ENCODE assay signal across 15 cellular contexts in the genomic region with DNA sequence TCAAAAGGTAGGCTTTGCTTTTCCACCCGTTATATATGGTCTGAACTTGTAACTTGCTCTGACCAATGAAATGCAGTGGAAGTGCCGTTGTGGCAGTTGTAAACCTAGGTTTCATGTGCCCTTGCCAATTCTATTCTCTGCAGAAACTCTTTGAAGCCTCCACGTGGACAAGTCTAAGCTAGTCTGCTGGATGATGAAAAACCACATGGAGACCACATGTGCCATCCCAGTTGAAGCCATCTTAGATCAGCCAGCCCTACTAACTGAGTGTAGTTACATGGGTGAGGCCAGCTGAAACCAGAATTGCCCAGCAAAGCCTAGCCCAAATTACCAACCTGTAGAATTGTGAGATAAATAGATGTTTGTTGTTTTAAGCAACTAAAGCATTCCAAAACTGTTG.
DNase-seq lines count a peak whose midpoint lies in the region; ATAC-seq and TF ChIP-seq lines count a peak whose summit lies in the region.
"Had no signal": no experiment of that assay in that cellular context is flagged by ENCODE, and none has a peak within 500 bp of the region (broad histone marks: within the 10 kb centered on the region; RNA-seq: fewer than 3 reads in every experiment).

No MANE protein-coding gene starts in this region.

- H3K9ac ChIP-seq in DND-41 (ENCODE audit: low read depth, low read length), result no peak overlapping the region
- H3K9ac ChIP-seq: BLaER1 treated with 17β-estradiol and CSF1 and Interleukin-3, amounts not matched to agents 10 nM and 100 nM; GM23248 had no signal

- no peaks in the 10 kb centered on the region for H4K20me1 ChIP-seq in DND-41 (ENCODE audit: insufficient read depth, low read length)
- H4K20me1 ChIP-seq: BLaER1 treated with 17β-estradiol and CSF1 and Interleukin-3, amounts not matched to agents 10 nM and 100 nM had no signal

- peak overlapping the region; percentile 42; the same call in 1 of the 2 replicates for H3K27ac ChIP-seq in DND-41 (ENCODE audit: low read length)
- H3K27ac ChIP-seq in right atrium auricular region, result no peak overlapping the region
- H3K27ac ChIP-seq: BLaER1 treated with 17β-estradiol and CSF1 and Interleukin-3, amounts not matched to agents 10 nM and 100 nM; GM23248 had no signal

- no peaks in the 10 kb centered on the region for H3K36me3 ChIP-seq in DND-41 (ENCODE audit: insufficient read depth, low read length)
- H3K36me3 ChIP-seq in right atrium auricular region, result no peaks in the 10 kb centered on the region
- H3K36me3 ChIP-seq: BLaER1 treated with 17β-estradiol and CSF1 and Interleukin-3, amounts not matched to agents 10 nM and 100 nM had no signal

- no peaks in the 10 kb centered on the region for H3K79me2 ChIP-seq in DND-41 (ENCODE audit: insufficient read depth, low read length)

- H3K4me2 ChIP-seq in DND-41 (ENCODE audit: insufficient read depth, low read length), result no peak overlapping the region
- H3K4me2 ChIP-seq: BLaER1 treated with 17β-estradiol and CSF1 and Interleukin-3, amounts not matched to agents 10 nM and 100 nM had no signal

- no peak for TF ChIP-seq CTCF in DND-41 (IDR thresholded peaks at IDR 0.05; ENCODE audit: borderline replicate concordance, extremely low read depth, low read length, poor library complexity, severe bottlenecking)
- TF ChIP-seq CTCF in HFF-Myc (IDR thresholded peaks at IDR 0.05; ENCODE audit: low read depth, low read length, missing control alignments), result no peak
- no peak for TF ChIP-seq CTCF in right atrium auricular region (IDR thresholded peaks at IDR 0.05)

- H2AFZ ChIP-seq in DND-41 (ENCODE audit: low read depth, low read length), result peak overlapping the region; percentile 60; the same call in 1 of the 2 replicates
- H2AFZ ChIP-seq: GM23248 had no signal

- ATAC-seq in DND-41 (ENCODE audit: insufficient read depth, low read depth), result peak; percentile 96
- peak; percentile 39 for ATAC-seq in esophagus mucosa
- no peak for ATAC-seq in GM18867 (IDR thresholded peaks at IDR 0.05; ENCODE audit: unreplicated experiment)
- ATAC-seq in HG03045 (IDR thresholded peaks at IDR 0.05; ENCODE audit: unreplicated experiment), result no peak

- H3K4me3 ChIP-seq in DND-41 (ENCODE audit: low read depth in 1 of 2, low read length in 2 of 2) (no peak overlapping the region), HFF-Myc (replicated peaks; ENCODE audit: low read depth, low read length) (no peak overlapping the region), right atrium auricular region (no peak overlapping the region)
- H3K4me3 ChIP-seq: BLaER1 treated with 17β-estradiol and CSF1 and Interleukin-3, amounts not matched to agents 10 nM and 100 nM; GM23248 had no signal

- H3K4me1 ChIP-seq in DND-41 (ENCODE audit: insufficient read depth, low read length) (peaks cover 26% of the 10 kb centered on the region), right atrium auricular region (no peaks in the 10 kb centered on the region)
- H3K4me1 ChIP-seq: BLaER1 treated with 17β-estradiol and CSF1 and Interleukin-3, amounts not matched to agents 10 nM and 100 nM had no signal

- H3K27me3 ChIP-seq in DND-41 (ENCODE audit: insufficient read depth, low read length, poor library complexity), result no peaks in the 10 kb centered on the region
- no peaks in the 10 kb centered on the region for H3K27me3 ChIP-seq in right atrium auricular region
- H3K27me3 ChIP-seq: BLaER1 treated with 17β-estradiol and CSF1 and Interleukin-3, amounts not matched to agents 10 nM and 100 nM had no signal

- DNase-seq in DND-41 (peak; percentile 71), HFF-Myc (ENCODE audit: extremely low read depth, low read depth) (peak; percentile 3), RPMI8226 (peak; percentile 20), right atrium auricular region (ENCODE audit: low spot score) (no peak)
- DNase-seq: ACHN; CD4-positive, CD25-positive, alpha-beta regulatory T cell; DMS53; GM23248; H7; HFFc6; KG1 had no signal

- H3K9me3 ChIP-seq in DND-41 (ENCODE audit: insufficient read depth, low read length, severe bottlenecking) (peaks cover 4% of the 10 kb centered on the region), right atrium auricular region (no peaks in the 10 kb centered on the region)

Comparison
In these comparisons a context has a peak if more than half of its experiments do, and no peak if none do; other contexts are left out.
1. ATAC-seq: peak in DND-41 (single experiment) and esophagus mucosa (single experiment); none in GM18867 (single experiment) and HG03045 (single experiment).